ENCODE assay signal across 8 cellular contexts in the genomic region with DNA sequence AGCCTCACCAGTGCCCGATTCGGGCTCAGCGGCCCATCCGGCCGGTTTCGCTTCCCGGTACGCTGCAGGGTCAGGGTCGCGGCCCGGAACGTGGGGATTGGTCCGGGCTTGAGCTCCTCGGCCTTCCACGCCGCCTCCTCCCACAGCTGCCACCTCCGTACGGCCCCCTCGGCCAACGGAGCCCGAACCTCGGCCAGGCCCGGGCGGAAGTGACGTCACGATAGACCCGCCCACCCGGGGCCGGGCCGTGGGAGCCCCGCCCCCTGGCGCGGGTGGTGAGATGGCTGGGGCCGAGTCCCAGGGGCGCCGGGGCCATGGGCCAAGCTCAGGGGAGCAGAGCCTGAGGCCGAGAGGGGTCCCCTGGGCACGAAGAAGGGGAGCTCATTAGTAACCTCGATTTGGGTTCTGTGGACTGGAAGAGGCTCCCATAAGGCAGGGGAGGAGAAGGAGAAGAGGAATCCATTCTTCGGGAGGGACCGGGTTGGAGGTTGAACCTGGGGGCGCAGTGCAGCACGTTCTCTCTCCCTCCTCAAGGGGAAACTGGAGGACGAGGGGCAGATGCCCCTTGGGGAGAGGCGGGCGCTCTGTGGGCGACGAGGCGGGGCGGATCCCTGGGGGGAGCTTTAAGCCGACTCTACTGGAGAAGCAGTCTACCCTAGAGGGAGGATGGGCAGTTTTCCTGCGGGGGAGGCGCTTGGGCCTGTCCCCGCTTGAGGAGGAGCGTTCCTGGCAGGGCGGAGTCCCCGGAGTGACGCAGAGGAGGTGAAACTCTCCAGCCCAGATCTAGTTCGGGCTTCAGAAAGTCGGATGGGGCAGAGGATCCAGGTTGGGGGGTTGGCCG. TPM values are rescaled to one million over a fixed set of nuclear protein-coding genes. Genes with fewer than 3 reads are reported as not detected.
A peak's percentile ranks its signal among the peaks of the same experiment; 100 is the strongest.
DNase-seq lines count a peak whose midpoint lies in the region; TF ChIP-seq lines count a peak whose summit lies in the region.

TSS of gene MLF2 (minus strand) at position 211 of the 841 bp plus-strand sequence. CDS start 807 bp downstream, outside the sequence.

- H4K8ac ChIP-seq in neuronal stem cell (ENCODE audit: low read depth, low read length), result peak within 1 kb of the TSS; percentile 67

- peak within 1 kb of the TSS; percentile 91 for H3K27ac ChIP-seq in neuronal stem cell (replicated peaks; ENCODE audit: low read length)

- no peaks in the 10 kb centered on the region for H3K9me3 ChIP-seq in neuronal stem cell (replicated peaks in 1 of 2; ENCODE audit: control insufficient read depth in 2 of 2, insufficient read depth in 1 of 2, low read depth in 1 of 2, low read length in 2 of 2)

- WGBS in neuronal stem cell (ENCODE audit: extremely low coverage in 2 of 2, insufficient read length in 2 of 2, insufficient replicate concordance in 1 of 2), 2 donors, result no CpG with 5 or more reads among the region's 61 CpGs

- H2BK15ac ChIP-seq in neuronal stem cell (ENCODE audit: low read length), result peak within 1 kb of the TSS; percentile 93

- peak within 1 kb of the TSS; percentile 97 for H2BK5ac ChIP-seq in neuronal stem cell (ENCODE audit: low read length)

- peak within 1 kb of the TSS; percentile 89 for H2AFZ ChIP-seq in neuronal stem cell (ENCODE audit: low read length)

- H3K23ac ChIP-seq in neuronal stem cell (ENCODE audit: low read depth, low read length, poor library complexity), result peak within 1 kb of the TSS; percentile 92

- H2BK120ac ChIP-seq in neuronal stem cell (ENCODE audit: low read depth, low read length), result peak within 1 kb of the TSS; percentile 44

- peaks cover 7% of the 10 kb centered on the region for H3K79me1 ChIP-seq in neuronal stem cell (ENCODE audit: low read depth, low read length)

- H3K14ac ChIP-seq in neuronal stem cell (ENCODE audit: low read length), result no peak within 1 kb of the TSS

- H3K4me2 ChIP-seq in neuronal stem cell (ENCODE audit: insufficient read depth, low read length, poor library complexity, severe bottlenecking), result peak within 1 kb of the TSS; percentile 83

- H3K9ac ChIP-seq in neuronal stem cell (ENCODE audit: low read depth, low read length, poor library complexity), result peak within 1 kb of the TSS; percentile 95

- peak within 1 kb of the TSS; percentile 50 for H4K91ac ChIP-seq in neuronal stem cell (ENCODE audit: low read depth, low read length, poor library complexity)

- no peak within 1 kb of the TSS for H2BK12ac ChIP-seq in neuronal stem cell (ENCODE audit: low read length)

- peak within 1 kb of the TSS; percentile 96 for H3K4ac ChIP-seq in neuronal stem cell (ENCODE audit: low read length)

- H3K36me3 ChIP-seq in neuronal stem cell (replicated peaks in 1 of 2; ENCODE audit: control insufficient read depth in 2 of 2, insufficient read depth in 2 of 2, low read length in 2 of 2), result peaks cover 31 to 41% of the 10 kb centered on the region in 2 donors

- TF ChIP-seq CTCF in subcutaneous adipose tissue (IDR thresholded peaks at IDR 0.05; ENCODE audit: low read depth), result no peak

- in situ Hi-C loops in SK-MEL-5 (cut with HindIII; ENCODE audit: low pct_unique_long_range_greater_than_20kb, low sequenced_read_pairs), result no loop called here

- peak within 1 kb of the TSS; percentile 99 for H3K18ac ChIP-seq in neuronal stem cell (ENCODE audit: low read length)

- H3K4me1 ChIP-seq in neuronal stem cell (ENCODE audit: control insufficient read depth in 2 of 2, insufficient read depth in 1 of 2, low read depth in 1 of 2, low read length in 2 of 2), result peaks cover 8 to 17% of the 10 kb centered on the region in 2 donors

- POLR2A ChIA-PET in HEK293T (lab: Yijun Ruan, JAX), result interaction anchor here (0.9 to 6.1 kb wide), 48 partner anchors 9 to 282 kb away, joined by 3 to 148 read pairs (median 7); partner anchors contain the start of genes C12orf57, CD4, CDCA3 and COPS7A

- H3K4me3 ChIP-seq in neuronal stem cell (ENCODE audit: low read length in 2 of 2), result peak within 1 kb of the TSS; percentile 99 to 100

- DNase-seq in GM03348 (ENCODE audit: low spot score) (peak; percentile 99), HEK293T (ENCODE audit: extremely low spot score) (peak; percentile 98), MV-4-11 (lab: John Stamatoyannopoulos, UW) (peak; percentile 97), SK-MEL-5 (ENCODE audit: low read depth, low spot score) (peak; percentile 99), foreskin melanocyte (peak; percentile 97), neuronal stem cell (ENCODE audit: low spot score) (peak; percentile 97)
- peak; percentile 98 for DNase-seq in activated naive CD4-positive, alpha-beta T cell treated with Interleukin-2 at 50 U/mL for 16 hours

- H2AK5ac ChIP-seq in neuronal stem cell (ENCODE audit: low read depth, low read length), result peak within 1 kb of the TSS; percentile 97

- H3K27me3 ChIP-seq in neuronal stem cell (ENCODE audit: control insufficient read depth in 3 of 3, insufficient read depth in 3 of 3, low read depth in 1 of 3, low read length in 3 of 3), result no peaks in the 10 kb centered on the region

- CTCF ChIA-PET in HEK293T (lab: Yijun Ruan, JAX), result interaction anchor here (0.6 to 4.7 kb wide), 33 partner anchors 9 to 272 kb away, joined by 3 to 38 read pairs (median 5); partner anchors contain the start of genes CDCA3, COPS7A, GPR162 and LAG3

TF ChIP-seq in HEK293T, 16 proteins besides CTCF, POLR2A, EP300 and RAD21:
- TF ChIP-seq SUZ12 (IDR thresholded peaks at IDR 0.05), result no peak
- TF ChIP-seq PKNOX1 (IDR thresholded peaks at IDR 0.05), result peak; percentile 81
- TF ChIP-seq SP1 (IDR thresholded peaks at IDR 0.05), result no peak

RNA-seq across cellular contexts. Expression of gene MLF2, which starts in this region (rescaled TPM):
- 134 TPM in 2 replicates for total RNA-seq in SK-MEL-5 (2014; rRNA removed; shearing (Covaris generic))
- polyA plus RNA-seq in SK-MEL-5 (2015; cell fraction: cytosol; rRNA removed), result 268 and 297 TPM in 2 replicates
- 210 and 274 TPM in 2 replicates for polyA plus RNA-seq in SK-MEL-5 (2015; cell fraction: nucleus; rRNA removed)
- 158 TPM for polyA plus RNA-seq in neuronal stem cell (2013, experiment 1 of 2)
- polyA plus RNA-seq in neuronal stem cell (2013, experiment 2 of 2), result 152 TPM
- 100 to 1,000 TPM in 2 of 4 donors, 10 to 100 TPM in 2; 79.4 to 170 (median 108) TPM for total RNA-seq in subcutaneous adipose tissue

Comparison
In these comparisons a context has a peak if more than half of its experiments do, and no peak if none do; other contexts are left out.
1. Peak in every context shown above with its lines: DNase-seq, H3K4me3 ChIP-seq and H3K27ac ChIP-seq.